ENCODE assay signal across 23 cellular contexts in genomic region chr22:39610766-39611165, GRCh38. TPM values are rescaled to one million over a fixed set of nuclear protein-coding genes. Genes with fewer than 3 reads are reported as not detected.
"Had no signal": no experiment of that assay in that cellular context is flagged by ENCODE, and none has a peak within 500 bp of the region (broad histone marks: within the 10 kb centered on the region; RNA-seq: fewer than 3 reads in every experiment).

No MANE protein-coding gene starts in this region.

- H3K27ac Mint-ChIP-seq: memory B cell; natural killer cell treated with Interleukin-12 subunit alpha and Interleukin-12 subunit beta and Interleukin-15 and Interleukin-18, amount 100 ng/mL, for 72 hours; stimulated activated effector memory CD8-positive, alpha-beta T cell treated with anti-CD3 and anti-CD28 coated beads, Interleukin-12 subunit alpha, Interleukin-12 subunit beta, amount 100 ng/mL, for 72 hours had no signal

- H3K4me2 ChIP-seq: smooth muscle cell had no signal

- H3K36me3 Mint-ChIP-seq: natural killer cell treated with Interleukin-12 subunit alpha and Interleukin-12 subunit beta and Interleukin-15 and Interleukin-18, amount 100 ng/mL, for 72 hours; stimulated activated effector memory CD8-positive, alpha-beta T cell treated with anti-CD3 and anti-CD28 coated beads, Interleukin-12 subunit alpha, Interleukin-12 subunit beta, amount 100 ng/mL, for 72 hours had no signal

- H3K4me3 Mint-ChIP-seq: memory B cell; naive B cell; natural killer cell treated with Interleukin-12 subunit alpha and Interleukin-12 subunit beta and Interleukin-15 and Interleukin-18, amount 100 ng/mL, for 72 hours; neural crest cell; stimulated activated effector memory CD8-positive, alpha-beta T cell treated with anti-CD3 and anti-CD28 coated beads, Interleukin-12 subunit alpha, Interleukin-12 subunit beta, amount 100 ng/mL, for 72 hours had no signal

- H3K4me3 ChIP-seq: dorsolateral prefrontal cortex, lung, prostate gland, right atrium auricular region, smooth muscle cell, stomach, tibial artery, upper lobe of left lung, uterus had no signal

- ATAC-seq: natural killer cell treated with Interleukin-12 subunit alpha and Interleukin-12 subunit beta and Interleukin-15 and Interleukin-18, amount 100 ng/mL, for 72 hours; sciatic nerve; stimulated activated effector memory CD8-positive, alpha-beta T cell treated with anti-CD3 and anti-CD28 coated beads, Interleukin-12 subunit alpha, Interleukin-12 subunit beta, amount 100 ng/mL, for 72 hours had no signal

- H3K27ac ChIP-seq: prostate gland, right atrium auricular region, stomach, tibial artery, upper lobe of left lung, uterus had no signal

- H3K9me3 ChIP-seq: prostate gland, upper lobe of left lung, uterus had no signal

- H3K4me1 ChIP-seq: prostate gland, right atrium auricular region, stomach, tibial artery, upper lobe of left lung, uterus had no signal

- DNase-seq: effector CD4-positive, alpha-beta T cell; naive B cell; stimulated activated CD4-positive, alpha-beta T cell treated with anti-CD3 and anti-CD28 coated beads, Interleukin-2, amount 100 ng/mL, for 24 hours; stimulated activated CD4-positive, alpha-beta T cell treated with anti-CD3 and anti-CD28 coated beads, Interleukin-4, amount 100 ng/mL, for 24 hours; stimulated activated naive CD4-positive, alpha-beta T cell treated with Interleukin-2 at 50 U/mL for 16 hours; stomach; tibial artery; upper lobe of left lung; uterus had no signal

- H3K9me3 Mint-ChIP-seq: natural killer cell treated with Interleukin-12 subunit alpha and Interleukin-12 subunit beta and Interleukin-15 and Interleukin-18, amount 100 ng/mL, for 72 hours; neural crest cell had no signal

- H3K36me3 ChIP-seq: prostate gland, right atrium auricular region, stomach, tibial artery, upper lobe of left lung, uterus had no signal

- H3K27me3 ChIP-seq: right atrium auricular region, upper lobe of left lung, uterus had no signal

- FAIRE-seq: colon, frontal cortex, keratinocyte had no signal

RNA-seq across cellular contexts. Expression of gene CACNA1I, which starts 40.2 kb away (rescaled TPM):
- total RNA-seq: fibroblast of villous mesenchyme, smooth muscle cell had no signal
- polyA plus RNA-seq: keratinocyte, smooth muscle cell had no signal
